ENCODE assay signal across 9 cellular contexts in the genomic region with DNA sequence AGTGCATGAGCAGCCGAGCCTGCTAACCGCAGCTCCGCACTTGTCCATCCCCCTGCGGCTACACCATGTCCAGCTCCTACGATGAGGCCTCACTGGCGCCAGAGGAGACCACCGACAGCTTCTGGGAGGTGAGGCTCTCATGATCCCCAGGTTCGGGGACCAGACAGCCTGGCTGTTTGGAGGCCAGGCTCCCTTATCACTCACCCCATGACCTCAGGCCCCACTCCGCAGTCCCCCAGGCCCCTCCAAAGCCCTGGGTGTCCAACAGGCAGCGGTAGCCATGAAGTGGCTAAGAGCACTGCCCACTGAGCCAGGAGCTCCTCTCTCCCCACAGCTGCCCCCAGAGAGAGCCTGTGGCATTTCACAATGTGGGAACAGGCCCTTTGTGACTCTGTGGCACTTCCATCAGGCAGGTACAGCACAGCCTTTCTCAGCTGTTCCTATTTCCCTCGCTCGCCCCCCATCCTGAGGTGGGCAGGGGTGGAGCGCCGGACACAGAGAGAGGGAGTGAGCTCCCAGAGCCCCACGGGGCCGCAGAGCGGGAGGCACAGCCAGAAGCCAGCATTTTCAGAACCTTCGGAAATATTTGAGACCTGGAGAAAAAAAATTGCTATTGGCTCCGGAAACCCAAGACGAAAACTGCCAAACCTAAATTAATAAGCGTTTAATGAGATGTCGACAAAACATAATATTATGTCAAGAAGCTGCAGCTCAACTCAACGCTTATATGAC. TPM values are rescaled to one million over a fixed set of nuclear protein-coding genes. Genes with fewer than 3 reads are reported as not detected.
DNase-seq lines count a peak whose midpoint lies in the region; ATAC-seq and TF ChIP-seq lines count a peak whose summit lies in the region.
"Had no signal": no experiment of that assay in that cellular context is flagged by ENCODE, and none has a peak within 500 bp of the region (broad histone marks: within the 10 kb centered on the region; RNA-seq: fewer than 3 reads in every experiment).

No MANE protein-coding gene starts in this region.

- peak overlapping the region; percentile 51 for H3K4me3 Mint-ChIP-seq in osteocyte (ENCODE audit: unreplicated experiment)

- H3K9me3 ChIP-seq in OCI-LY1 (ENCODE audit: low read length) = no peaks in the 10 kb centered on the region

- peak overlapping the region; percentile 18; the same call in 1 of the 2 replicates for H3K27ac ChIP-seq in C4-2B
- H3K27ac ChIP-seq in OCI-LY1 (ENCODE audit: low read depth, low read length, poor library complexity, severe bottlenecking) = no peak overlapping the region

- DNase-seq in epithelial cell of proximal tubule (ENCODE audit: low read depth) (no peak), osteocyte (ENCODE audit: extremely low spot score, unreplicated experiment) (no peak), NCI-H446 (lab: John Stamatoyannopoulos, UW) (no peak), anterior cingulate cortex (lab: John Stamatoyannopoulos, UW) (no peak)

- H3K4me3 ChIP-seq in OCI-LY1 (ENCODE audit: low read depth, low read length, poor library complexity, severe bottlenecking) (peak overlapping the region; percentile 35), epithelial cell of proximal tubule (ENCODE audit: low read depth, low read length) (peak overlapping the region; percentile 35)

- no peaks in the 10 kb centered on the region for H3K9me2 ChIP-seq in OCI-LY1 (ENCODE audit: low read depth, low read length)

- H4K20me1 ChIP-seq in OCI-LY1 (ENCODE audit: insufficient read depth, low read length) = no peaks in the 10 kb centered on the region

- H2AFZ ChIP-seq in OCI-LY1 (ENCODE audit: low read length) = no peak overlapping the region

- H3K79me2 ChIP-seq in OCI-LY1 (ENCODE audit: insufficient read depth, low read length) = no peaks in the 10 kb centered on the region

- no peaks in the 10 kb centered on the region for H3K36me3 ChIP-seq in OCI-LY1 (ENCODE audit: insufficient read depth, low read length)

- no peaks in the 10 kb centered on the region for H3K27me3 ChIP-seq in OCI-LY1 (ENCODE audit: insufficient read depth, low read length)

- no peak for ATAC-seq in HG02938 (IDR thresholded peaks at IDR 0.05; ENCODE audit: unreplicated experiment)
- no peak for ATAC-seq in HG03097 (IDR thresholded peaks at IDR 0.05; ENCODE audit: low FRiP score, unreplicated experiment)

- H3K9ac ChIP-seq in OCI-LY1 (ENCODE audit: low read length) = no peak overlapping the region

- no peak overlapping the region for H3K27ac Mint-ChIP-seq in osteocyte (ENCODE audit: unreplicated experiment)
- H3K27ac Mint-ChIP-seq: activated naive CD8-positive, alpha-beta T cell had no signal

- peak overlapping the region; percentile 56 for H3K4me2 ChIP-seq in OCI-LY1 (ENCODE audit: low read length)

- H3K4me1 Mint-ChIP-seq in osteocyte (ENCODE audit: unreplicated experiment) = peaks cover 6% of the 10 kb centered on the region

- H3K9me3 Mint-ChIP-seq in osteocyte (ENCODE audit: unreplicated experiment) = no peaks in the 10 kb centered on the region

- peaks cover 9% of the 10 kb centered on the region for H3K4me1 ChIP-seq in OCI-LY1 (ENCODE audit: insufficient read depth, low read length, severe bottlenecking)

- H3F3A ChIP-seq in OCI-LY1 (ENCODE audit: insufficient read depth, low read length) = no peaks in the 10 kb centered on the region

- H3K36me3 Mint-ChIP-seq in osteocyte (ENCODE audit: unreplicated experiment) = no peaks in the 10 kb centered on the region
- H3K36me3 Mint-ChIP-seq: activated naive CD8-positive, alpha-beta T cell had no signal

- peaks cover 3% of the 10 kb centered on the region for H3K27me3 Mint-ChIP-seq in osteocyte (ENCODE audit: unreplicated experiment)
- H3K27me3 Mint-ChIP-seq: activated naive CD8-positive, alpha-beta T cell had no signal

- TF ChIP-seq CTCF in C4-2B (conservative IDR thresholded peaks at IDR 0.05) (no peak), OCI-LY1 (IDR thresholded peaks at IDR 0.05; ENCODE audit: low read length) (no peak), epithelial cell of proximal tubule (conservative IDR thresholded peaks at IDR 0.05; ENCODE audit: low read depth, low read length) (no peak), osteocyte (IDR thresholded peaks at IDR 0.05) (no peak)

RNA-seq across cellular contexts. Expression of gene SPDEF, which starts 29.7 kb away (rescaled TPM):
- total RNA-seq in epithelial cell of proximal tubule (0.07 TPM in 1 of 2 replicates, not detected in the other), osteocyte (not detected in 2 replicates)
